Comparison of ENCODE assay signal across 8 cellular contexts in the genomic region with DNA sequence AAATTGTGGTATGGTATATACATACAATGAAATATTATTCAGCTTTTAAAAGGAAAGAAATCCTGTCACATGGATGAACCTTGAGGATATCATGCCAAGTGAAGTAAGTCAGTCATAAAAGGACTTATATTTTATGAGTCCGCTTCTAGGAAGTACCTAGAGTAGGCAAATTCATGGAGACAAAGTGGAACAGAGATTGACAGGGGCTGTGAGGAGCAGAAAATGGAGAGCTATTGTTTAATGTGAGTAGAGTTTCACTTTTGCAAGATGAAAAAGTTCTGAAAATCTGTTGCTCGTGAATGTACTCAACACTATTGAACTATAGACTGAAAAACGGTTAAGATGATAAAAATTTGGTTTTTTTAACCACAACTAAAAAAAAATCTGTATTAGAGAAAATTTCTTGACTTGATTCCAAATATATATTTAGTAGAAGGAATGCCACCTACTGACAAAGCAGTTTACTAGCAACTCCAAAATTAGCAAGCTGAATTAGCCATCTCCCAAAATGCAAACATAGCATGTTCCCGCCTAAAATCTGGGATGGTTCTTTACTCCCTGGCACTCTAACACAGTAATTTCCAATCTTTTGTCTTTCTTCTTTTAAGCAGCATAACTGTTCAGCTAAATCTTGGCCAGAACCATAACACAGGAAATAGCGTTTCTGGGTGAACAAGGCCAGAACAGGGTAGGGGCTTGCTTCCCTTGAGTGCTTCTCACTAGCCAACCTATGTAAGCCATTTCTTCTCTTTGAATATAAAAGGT. TPM values are rescaled to one million over a fixed set of nuclear protein-coding genes. Genes with fewer than 3 reads are reported as not detected.
A peak's percentile ranks its signal among the peaks of the same experiment; 100 is the strongest.
DNase-seq lines count a peak whose midpoint lies in the region; ATAC-seq and TF ChIP-seq lines count a peak whose summit lies in the region.

No MANE protein-coding gene starts in this region.

- peak overlapping the region; percentile 99 for H3K27ac ChIP-seq in CD4-positive, CD25-positive, alpha-beta regulatory T cell (ENCODE audit: insufficient read depth, low read length, poor library complexity, severe bottlenecking)

- peak overlapping the region; percentile 83 to 100 (median 92) for H3K27ac Mint-ChIP-seq in CD4-positive, CD25-positive, alpha-beta regulatory T cell
- H3K27ac Mint-ChIP-seq in brain: peak overlapping the region; percentile 44 to 88 (median 81)

- ATAC-seq in CD4-positive, CD25-positive, alpha-beta regulatory T cell (ENCODE audit: low read depth in 2 of 2): no peak
- no peak for ATAC-seq in left lobe of liver

- H3K9me3 Mint-ChIP-seq in CD4-positive, CD25-positive, alpha-beta regulatory T cell: no peaks in the 10 kb centered on the region
- H3K9me3 Mint-ChIP-seq in brain: no peaks in the 10 kb centered on the region

- H3K4me3 Mint-ChIP-seq in CD4-positive, CD25-positive, alpha-beta regulatory T cell: peak overlapping the region; percentile 95 to 100 (median 96)
- H3K4me3 Mint-ChIP-seq in brain: peak overlapping the region; percentile 92 to 99 (median 96)

- H3K9me3 ChIP-seq in CD4-positive, CD25-positive, alpha-beta regulatory T cell (ENCODE audit: control insufficient read depth in 2 of 2, low read length in 2 of 2): no peaks in the 10 kb centered on the region
- H3K9me3 ChIP-seq in mononuclear cell (ENCODE audit: low read depth, low read length): no peaks in the 10 kb centered on the region

- in situ Hi-C loops in KBM-7 (cut with MboI; ENCODE audit: low pct_unique_long_range_greater_than_20kb, low sequenced_read_pairs): no loop called here

- DNase-seq in CD4-positive, CD25-positive, alpha-beta regulatory T cell: peak in 2 of 3 donors; percentile 24 to 54
- DNase-seq in KBM-7 (peak; percentile 32), left lobe of liver (ENCODE audit: low spot score) (no peak), NCI-H2081 (lab: John Stamatoyannopoulos, UW) (no peak), HuH-7 (ENCODE audit: low spot score) (no peak), H4 (ENCODE audit: low spot score) (no peak)

- H3K36me3 Mint-ChIP-seq in CD4-positive, CD25-positive, alpha-beta regulatory T cell: peaks cover 8% of the 10 kb centered on the region
- H3K36me3 Mint-ChIP-seq in brain: peaks cover 10% of the 10 kb centered on the region

- no peaks in the 10 kb centered on the region for H3K27me3 ChIP-seq in CD4-positive, CD25-positive, alpha-beta regulatory T cell (ENCODE audit: control insufficient read depth, insufficient read depth, low read length)
- H3K27me3 ChIP-seq in mononuclear cell (ENCODE audit: insufficient read depth, low read length): no peaks in the 10 kb centered on the region

- H3K36me3 ChIP-seq in CD4-positive, CD25-positive, alpha-beta regulatory T cell (ENCODE audit: control insufficient read depth, insufficient read depth, low read length): peaks cover 30% of the 10 kb centered on the region

- TF ChIP-seq CTCF in brain (conservative IDR thresholded peaks at IDR 0.05): peak in 1 of 2 experiments; percentile 33

- peaks cover 31% of the 10 kb centered on the region for H3K4me1 ChIP-seq in CD4-positive, CD25-positive, alpha-beta regulatory T cell (ENCODE audit: control insufficient read depth, insufficient read depth, low read length, poor library complexity, severe bottlenecking)
- peaks cover 22% of the 10 kb centered on the region for H3K4me1 ChIP-seq in mononuclear cell (ENCODE audit: insufficient read depth, low read length)

- no peaks in the 10 kb centered on the region for H3K27me3 Mint-ChIP-seq in CD4-positive, CD25-positive, alpha-beta regulatory T cell
- H3K27me3 Mint-ChIP-seq in brain: no peaks in the 10 kb centered on the region

- peak overlapping the region; percentile 94 for H3K4me3 ChIP-seq in CD4-positive, CD25-positive, alpha-beta regulatory T cell (ENCODE audit: low read depth, low read length)
- peak overlapping the region; percentile 79 for H3K4me3 ChIP-seq in mononuclear cell (ENCODE audit: low read length)

- H3K4me1 Mint-ChIP-seq in CD4-positive, CD25-positive, alpha-beta regulatory T cell: peaks cover 17 to 45% (median 33%) of the 10 kb centered on the region in 4 donors
- H3K4me1 Mint-ChIP-seq in brain: peaks cover 39% of the 10 kb centered on the region

RNA-seq across cellular contexts. Expression of gene UFD1, which starts 1.5 kb away (rescaled TPM):
- total RNA-seq in CD4-positive, CD25-positive, alpha-beta regulatory T cell: 97.7 TPM
- polyA plus RNA-seq in CD4-positive, CD25-positive, alpha-beta regulatory T cell: 100 to 1,000 TPM; 113 to 146 (median 127) TPM
- 81.0 TPM for polyA plus RNA-seq in brain (ENCODE audit: insufficient read depth, low read depth, low replicate concordance)
- 64.6 TPM for total RNA-seq in mononuclear cell
- 28.4 TPM for total RNA-seq in left lobe of liver
- total RNA-seq in H4 (2014; rRNA removed; shearing (Covaris generic)): 55.6 and 71.1 TPM in 2 replicates

RNA-seq across cellular contexts. Expression of gene CDC45, which starts 2.2 kb away (rescaled TPM):
- total RNA-seq in CD4-positive, CD25-positive, alpha-beta regulatory T cell: 2.7 TPM
- 1 to 10 TPM in 3 of 4 donors, under 1 TPM in 1; 0.56 to 3.4 (median 1.9) TPM for polyA plus RNA-seq in CD4-positive, CD25-positive, alpha-beta regulatory T cell
- polyA plus RNA-seq in brain (ENCODE audit: insufficient read depth, low read depth, low replicate concordance): 21.5 TPM
- total RNA-seq in mononuclear cell: 0.42 TPM
- total RNA-seq in left lobe of liver: 0.65 TPM
- 49.1 and 58.0 TPM in 2 replicates for total RNA-seq in H4 (2014; rRNA removed; shearing (Covaris generic))

RNA-seq across cellular contexts. Expression of gene C22orf39, which starts 30.0 kb away (rescaled TPM):
- total RNA-seq in CD4-positive, CD25-positive, alpha-beta regulatory T cell: 37.2 TPM
- 10 to 100 TPM; 45.7 to 73.0 (median 62.7) TPM for polyA plus RNA-seq in CD4-positive, CD25-positive, alpha-beta regulatory T cell
- polyA plus RNA-seq in brain (ENCODE audit: insufficient read depth, low read depth, low replicate concordance): 60.8 TPM
- total RNA-seq in mononuclear cell (14.4 TPM), left lobe of liver (12.0 TPM)
- total RNA-seq in H4 (2014; rRNA removed; shearing (Covaris generic)): 19.6 and 23.2 TPM in 2 replicates

RNA-seq across cellular contexts. Expression of gene MRPL40, which starts 45.2 kb away (rescaled TPM):
- total RNA-seq in CD4-positive, CD25-positive, alpha-beta regulatory T cell: 12.1 TPM
- polyA plus RNA-seq in CD4-positive, CD25-positive, alpha-beta regulatory T cell: 10 to 100 TPM; 59.5 to 75.5 (median 60.9) TPM
- 25.4 TPM for polyA plus RNA-seq in brain (ENCODE audit: insufficient read depth, low read depth, low replicate concordance)
- total RNA-seq in mononuclear cell: 10.0 TPM
- 27.8 TPM for total RNA-seq in left lobe of liver
- 60.4 and 79.3 TPM in 2 replicates for total RNA-seq in H4 (2014; rRNA removed; shearing (Covaris generic))

RNA-seq across cellular contexts. Expression of gene HIRA, which starts 46.0 kb away (rescaled TPM):
- total RNA-seq in CD4-positive, CD25-positive, alpha-beta regulatory T cell: 30.2 TPM
- 1 to 10 TPM; 1.4 to 6.2 (median 2.6) TPM for polyA plus RNA-seq in CD4-positive, CD25-positive, alpha-beta regulatory T cell
- 25.7 TPM for polyA plus RNA-seq in brain (ENCODE audit: insufficient read depth, low read depth, low replicate concordance)
- total RNA-seq in mononuclear cell: 11.0 TPM
- total RNA-seq in left lobe of liver: 20.2 TPM
- 9.6 and 10.0 TPM in 2 replicates for total RNA-seq in H4 (2014; rRNA removed; shearing (Covaris generic))

Comparison
In these comparisons a context has a peak if more than half of its experiments do, and no peak if none do; other contexts are left out.
1. DNase-seq: peak in CD4-positive, CD25-positive, alpha-beta regulatory T cell (2 of 3) and KBM-7 (single experiment); none in left lobe of liver (single experiment), NCI-H2081 (0 of 2), HuH-7 (single experiment) and H4 (single experiment).
2. RNA of gene CDC45, which starts 2.2 kb away (total RNA-seq): 49.1 to 58.0 TPM in H4; 2.7 TPM in CD4-positive, CD25-positive, alpha-beta regulatory T cell (single experiment), 0.65 TPM in left lobe of liver (single experiment) and 0.42 TPM in mononuclear cell (single experiment); every median in the first group is over 10 times any median in the second.